In the genomic region with DNA sequence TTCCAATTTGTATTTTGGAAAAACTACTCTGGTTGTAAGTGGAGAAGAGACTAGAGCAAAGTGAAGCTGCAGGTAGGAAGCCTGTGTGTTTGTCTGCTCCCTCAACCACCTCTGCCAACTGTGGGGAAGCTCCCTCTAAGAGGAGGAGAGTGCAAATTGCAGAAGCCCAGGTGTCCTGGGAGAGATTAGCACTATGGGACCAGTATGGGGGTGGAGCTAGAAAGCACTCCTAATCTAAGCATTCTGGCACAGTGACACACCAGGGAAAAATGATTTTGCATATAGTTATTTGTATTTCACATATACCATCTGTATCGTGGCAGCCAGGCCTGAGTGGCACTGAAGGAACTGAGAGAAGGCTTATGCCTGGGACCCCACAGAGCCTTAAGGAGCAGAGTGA, we compare ENCODE assay signal across 27 cellular contexts. TPM values are rescaled to one million over a fixed set of nuclear protein-coding genes. Genes with fewer than 3 reads are reported as not detected.
"Had no signal": no experiment of that assay in that cellular context is flagged by ENCODE, and none has a peak within 500 bp of the region (broad histone marks: within the 10 kb centered on the region; RNA-seq: fewer than 3 reads in every experiment).

No MANE protein-coding gene starts in this region.

- H3K9me3 ChIP-seq: left lung, pancreas, tibial artery had no signal

- H3K4me1 ChIP-seq: left lung had no signal

- H3K4me1 Mint-ChIP-seq: activated B cell treated with CpG ODN at 0.5 μM for 24 hours; activated CD4-positive, alpha-beta memory T cell treated with anti-CD3 and anti-CD28 coated beads, Interleukin-2, amount 10 ng/mL, durations not matched to agents 7 days and 5 days; activated naive CD4-positive, alpha-beta T cell treated with anti-CD3 and anti-CD28 coated beads, Interleukin-2, amount 10 ng/mL, durations not matched to agents 7 days and 5 days; brain; naive thymus-derived CD4-positive, alpha-beta T cell; stimulated activated effector memory CD8-positive, alpha-beta T cell treated with anti-CD3 and anti-CD28 coated beads, Interleukin-12 subunit alpha, Interleukin-12 subunit beta, amount 100 ng/mL, for 72 hours; stimulated activated naive CD8-positive, alpha-beta T cell treated with anti-CD3 and anti-CD28 coated beads, Interleukin-15, amount 100 ng/mL, for 72 hours; T-helper 17 cell had no signal

- H3K4me3 Mint-ChIP-seq: activated B cell treated with CpG ODN at 0.5 μM for 24 hours; activated CD4-positive, alpha-beta memory T cell treated with anti-CD3 and anti-CD28 coated beads, Interleukin-2, amount 10 ng/mL, durations not matched to agents 7 days and 5 days; activated naive CD4-positive, alpha-beta T cell treated with anti-CD3 and anti-CD28 coated beads, Interleukin-2, amount 10 ng/mL, durations not matched to agents 7 days and 5 days; activated T-cell treated with anti-CD3 and anti-CD28 coated beads, Interleukin-2, amount 50 U/mL, for 72 hours; brain; dendritic cell treated with granulocyte-macrophage colony-stimulating factor and Interleukin-4, amounts not matched to agents 40 ng/mL and 50 ng/mL, for 4 days; immature natural killer cell; naive thymus-derived CD4-positive, alpha-beta T cell; stimulated activated effector memory CD8-positive, alpha-beta T cell treated with anti-CD3 and anti-CD28 coated beads, Interleukin-12 subunit alpha, Interleukin-12 subunit beta, amount 100 ng/mL, for 72 hours; stimulated activated naive CD8-positive, alpha-beta T cell treated with anti-CD3 and anti-CD28 coated beads, Interleukin-15, amount 100 ng/mL, for 72 hours; T-helper 17 cell had no signal

- H3K9me3 Mint-ChIP-seq: activated CD4-positive, alpha-beta memory T cell treated with anti-CD3 and anti-CD28 coated beads, Interleukin-2, amount 10 ng/mL, durations not matched to agents 7 days and 5 days; activated naive CD4-positive, alpha-beta T cell treated with anti-CD3 and anti-CD28 coated beads, Interleukin-2, amount 10 ng/mL, durations not matched to agents 7 days and 5 days; immature natural killer cell; stimulated activated effector memory CD8-positive, alpha-beta T cell treated with anti-CD3 and anti-CD28 coated beads, Interleukin-12 subunit alpha, Interleukin-12 subunit beta, amount 100 ng/mL, for 72 hours had no signal

- FAIRE-seq: pancreas, urothelium cell line had no signal

- H3K4me3 ChIP-seq: left lung, lung, pancreas, tibial artery had no signal

- H3K27me3 ChIP-seq: left lung, pancreas, tibial artery had no signal

- DNase-seq: activated B cell treated with CpG ODN at 0.5 μM for 24 hours; activated CD4-positive, alpha-beta memory T cell treated with anti-CD3 and anti-CD28 coated beads, Interleukin-2, amount 10 ng/mL, durations not matched to agents 7 days and 5 days; activated CD4-positive, alpha-beta T cell treated with anti-CD3 and anti-CD28 coated beads for 48 hours; activated effector memory CD4-positive, alpha-beta T cell treated with Interleukin-2 at 50 U/mL for 16 hours; activated naive CD4-positive, alpha-beta T cell treated with anti-CD3 and anti-CD28 coated beads, Interleukin-2, amount 10 ng/mL, durations not matched to agents 7 days and 5 days; activated T-cell treated with anti-CD3 and anti-CD28 coated beads, Interleukin-2, amount 50 U/mL, for 72 hours; effector memory CD4-positive, alpha-beta T cell; foreskin melanocyte; immature natural killer cell; left lung; naive thymus-derived CD4-positive, alpha-beta T cell; right cardiac atrium; stimulated activated CD4-positive, alpha-beta T cell treated with anti-CD3 and anti-CD28 coated beads, Interleukin-1b, Interleukin-23, amount 100 ng/mL, for 48 hours; stimulated activated naive CD8-positive, alpha-beta T cell treated with anti-CD3 and anti-CD28 coated beads, Interleukin-15, amount 100 ng/mL, for 72 hours; T-helper 17 cell; tibial artery had no signal

- H3K27ac ChIP-seq: left lung, tibial artery had no signal

- H3K36me3 ChIP-seq: left lung, tibial artery had no signal

- ATAC-seq: activated T-cell treated with anti-CD3 and anti-CD28 coated beads, Interleukin-2, amount 50 U/mL, for 72 hours; esophagus mucosa; left lung; naive thymus-derived CD4-positive, alpha-beta T cell; pancreas; right cardiac atrium; stimulated activated effector memory CD8-positive, alpha-beta T cell treated with anti-CD3 and anti-CD28 coated beads, Interleukin-12 subunit alpha, Interleukin-12 subunit beta, amount 100 ng/mL, for 72 hours; stimulated activated naive CD8-positive, alpha-beta T cell treated with anti-CD3 and anti-CD28 coated beads, Interleukin-15, amount 100 ng/mL, for 72 hours; T-helper 17 cell had no signal

- H3K27ac Mint-ChIP-seq: activated B cell treated with CpG ODN at 0.5 μM for 24 hours; activated CD4-positive, alpha-beta memory T cell treated with anti-CD3 and anti-CD28 coated beads, Interleukin-2, amount 10 ng/mL, durations not matched to agents 7 days and 5 days; activated naive CD4-positive, alpha-beta T cell treated with anti-CD3 and anti-CD28 coated beads, Interleukin-2, amount 10 ng/mL, durations not matched to agents 7 days and 5 days; activated T-cell treated with anti-CD3 and anti-CD28 coated beads, Interleukin-2, amount 50 U/mL, for 72 hours; brain; dendritic cell treated with granulocyte-macrophage colony-stimulating factor and Interleukin-4, amounts not matched to agents 40 ng/mL and 50 ng/mL, for 4 days; immature natural killer cell; naive thymus-derived CD4-positive, alpha-beta T cell; stimulated activated effector memory CD8-positive, alpha-beta T cell treated with anti-CD3 and anti-CD28 coated beads, Interleukin-12 subunit alpha, Interleukin-12 subunit beta, amount 100 ng/mL, for 72 hours; stimulated activated naive CD8-positive, alpha-beta T cell treated with anti-CD3 and anti-CD28 coated beads, Interleukin-15, amount 100 ng/mL, for 72 hours; T-helper 17 cell had no signal

- H3K36me3 Mint-ChIP-seq: activated naive CD4-positive, alpha-beta T cell treated with anti-CD3 and anti-CD28 coated beads, Interleukin-2, amount 10 ng/mL, durations not matched to agents 7 days and 5 days; brain; immature natural killer cell; stimulated activated effector memory CD8-positive, alpha-beta T cell treated with anti-CD3 and anti-CD28 coated beads, Interleukin-12 subunit alpha, Interleukin-12 subunit beta, amount 100 ng/mL, for 72 hours had no signal

RNA-seq across cellular contexts. Expression of gene GSTA1, which starts 12.8 kb away (rescaled TPM):
- total RNA-seq: activated B cell treated with CpG ODN at 0.5 μM for 24 hours; activated CD4-positive, alpha-beta memory T cell treated with anti-CD3 and anti-CD28 coated beads, Interleukin-2, amount 10 ng/mL, durations not matched to agents 7 days and 5 days; activated T-cell treated with anti-CD3 and anti-CD28 coated beads, Interleukin-2, amount 50 U/mL, for 72 hours; cardiac septum; endothelial cell of umbilical vein; kidney epithelial cell; naive thymus-derived CD4-positive, alpha-beta T cell; pulmonary artery endothelial cell; right cardiac atrium had no signal
- polyA plus RNA-seq: endothelial cell of umbilical vein; immature natural killer cell; naive thymus-derived CD4-positive, alpha-beta T cell had no signal

RNA-seq across cellular contexts. Expression of gene GSTA2, which starts 27.6 kb away (rescaled TPM):
- total RNA-seq: activated B cell treated with CpG ODN at 0.5 μM for 24 hours; activated CD4-positive, alpha-beta memory T cell treated with anti-CD3 and anti-CD28 coated beads, Interleukin-2, amount 10 ng/mL, durations not matched to agents 7 days and 5 days; activated T-cell treated with anti-CD3 and anti-CD28 coated beads, Interleukin-2, amount 50 U/mL, for 72 hours; cardiac septum; endothelial cell of umbilical vein; esophagus mucosa; kidney epithelial cell; naive thymus-derived CD4-positive, alpha-beta T cell; pulmonary artery endothelial cell; right cardiac atrium; T-helper 17 cell had no signal
- polyA plus RNA-seq: endothelial cell of umbilical vein; immature natural killer cell; naive thymus-derived CD4-positive, alpha-beta T cell; right cardiac atrium had no signal

RNA-seq across cellular contexts. Expression of gene GSTA5, which starts 49.8 kb away (rescaled TPM):
- total RNA-seq: activated B cell treated with CpG ODN at 0.5 μM for 24 hours; activated CD4-positive, alpha-beta memory T cell treated with anti-CD3 and anti-CD28 coated beads, Interleukin-2, amount 10 ng/mL, durations not matched to agents 7 days and 5 days; activated T-cell treated with anti-CD3 and anti-CD28 coated beads, Interleukin-2, amount 50 U/mL, for 72 hours; cardiac septum; endothelial cell of umbilical vein; esophagus mucosa; kidney epithelial cell; left lung; lung; naive thymus-derived CD4-positive, alpha-beta T cell; pancreas; pulmonary artery endothelial cell; right cardiac atrium; T-helper 17 cell had no signal
- polyA plus RNA-seq: endothelial cell of umbilical vein; immature natural killer cell; naive thymus-derived CD4-positive, alpha-beta T cell; pancreas; right cardiac atrium had no signal
